ENCODE assay signal across 1 cellular context in the genomic region with DNA sequence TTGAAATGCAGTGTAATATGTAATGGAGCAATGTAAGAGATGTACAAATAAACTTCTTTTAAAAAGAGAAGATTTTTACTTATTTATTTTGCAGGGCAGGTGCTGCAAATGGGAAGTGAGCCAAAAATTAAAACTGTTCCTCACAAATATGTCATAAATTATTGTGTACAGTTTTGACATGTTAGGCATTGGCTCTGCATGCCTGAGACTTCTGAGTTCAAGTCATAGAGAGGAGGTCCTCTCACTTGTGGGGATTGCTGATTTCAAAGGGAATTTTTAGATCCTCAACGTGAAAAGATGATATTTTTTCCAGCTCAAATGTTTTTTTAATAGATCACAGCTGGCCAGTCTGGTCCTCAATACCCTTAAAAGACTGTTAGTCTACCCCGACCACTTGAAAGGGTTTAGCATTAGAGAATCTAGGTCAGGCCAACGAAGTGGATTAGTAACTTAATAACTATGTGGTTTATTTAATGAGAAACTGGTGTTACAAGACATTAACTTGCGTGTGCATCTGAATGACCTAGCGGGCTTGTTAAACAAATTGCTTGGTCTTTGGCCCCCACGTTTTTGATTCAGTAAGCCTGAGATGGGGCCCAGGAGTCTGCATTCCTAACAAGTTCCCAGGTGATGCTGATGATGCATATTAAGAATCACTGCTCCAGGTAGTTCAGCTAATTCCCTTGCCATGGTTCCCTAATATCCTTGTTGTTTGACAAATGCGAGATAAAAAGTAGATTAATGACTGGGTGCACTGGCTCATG.
TF ChIP-seq lines count a peak whose summit lies in the region.

No MANE protein-coding gene starts in this region.

TF ChIP-seq in GM12878, 131 proteins besides CTCF, POLR2A, EP300 and RAD21:
- peak; percentile 68 for TF ChIP-seq IKZF1 (conservative IDR thresholded peaks at IDR 0.05)
- peak; percentile 81 for TF ChIP-seq DPF2 (IDR thresholded peaks at IDR 0.05)
- peak; percentile 98 for TF ChIP-seq MTA2 (IDR thresholded peaks at IDR 0.05; ENCODE audit: low read depth)
- TF ChIP-seq, protein P1, sequence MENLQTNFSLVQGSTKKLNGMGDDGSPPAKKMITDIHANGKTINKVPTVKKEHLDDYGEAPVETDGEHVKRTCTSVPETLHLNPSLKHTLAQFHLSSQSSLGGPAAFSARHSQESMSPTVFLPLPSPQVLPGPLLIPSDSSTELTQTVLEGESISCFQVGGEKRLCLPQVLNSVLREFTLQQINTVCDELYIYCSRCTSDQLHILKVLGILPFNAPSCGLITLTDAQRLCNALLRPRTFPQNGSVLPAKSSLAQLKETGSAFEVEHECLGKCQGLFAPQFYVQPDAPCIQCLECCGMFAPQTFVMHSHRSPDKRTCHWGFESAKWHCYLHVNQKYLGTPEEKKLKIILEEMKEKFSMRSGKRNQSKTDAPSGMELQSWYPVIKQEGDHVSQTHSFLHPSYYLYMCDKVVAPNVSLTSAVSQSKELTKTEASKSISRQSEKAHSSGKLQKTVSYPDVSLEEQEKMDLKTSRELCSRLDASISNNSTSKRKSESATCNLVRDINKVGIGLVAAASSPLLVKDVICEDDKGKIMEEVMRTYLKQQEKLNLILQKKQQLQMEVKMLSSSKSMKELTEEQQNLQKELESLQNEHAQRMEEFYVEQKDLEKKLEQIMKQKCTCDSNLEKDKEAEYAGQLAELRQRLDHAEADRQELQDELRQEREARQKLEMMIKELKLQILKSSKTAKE (IDR thresholded peaks at IDR 0.05; ENCODE audit: low read depth, poor library complexity, severe bottlenecking), result peak; percentile 46
- TF ChIP-seq NR2F1 (conservative IDR thresholded peaks at IDR 0.05), result peak; percentile 88
- peak; percentile 78 for TF ChIP-seq ZNF217 (IDR thresholded peaks at IDR 0.05)
- TF ChIP-seq, protein P2, sequence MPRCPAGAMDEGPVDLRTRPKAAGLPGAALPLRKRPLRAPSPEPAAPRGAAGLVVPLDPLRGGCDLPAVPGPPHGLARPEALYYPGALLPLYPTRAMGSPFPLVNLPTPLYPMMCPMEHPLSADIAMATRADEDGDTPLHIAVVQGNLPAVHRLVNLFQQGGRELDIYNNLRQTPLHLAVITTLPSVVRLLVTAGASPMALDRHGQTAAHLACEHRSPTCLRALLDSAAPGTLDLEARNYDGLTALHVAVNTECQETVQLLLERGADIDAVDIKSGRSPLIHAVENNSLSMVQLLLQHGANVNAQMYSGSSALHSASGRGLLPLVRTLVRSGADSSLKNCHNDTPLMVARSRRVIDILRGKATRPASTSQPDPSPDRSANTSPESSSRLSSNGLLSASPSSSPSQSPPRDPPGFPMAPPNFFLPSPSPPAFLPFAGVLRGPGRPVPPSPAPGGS (IDR thresholded peaks at IDR 0.05; ENCODE audit: borderline replicate concordance, insufficient read depth, low read depth, low read length, poor library complexity, severe bottlenecking), result no peak
- TF ChIP-seq RB1 (IDR thresholded peaks at IDR 0.05; ENCODE audit: borderline replicate concordance), result 0 out of 2 replicates have a peak, but pooled peaks have one; percentile 38
- peak; percentile 34; the same call in 1 of the 2 replicates for TF ChIP-seq NBN (IDR thresholded peaks at IDR 0.05)
- TF ChIP-seq GABPA (IDR thresholded peaks at IDR 0.05; ENCODE audit: low read depth), result no peak
- TF ChIP-seq IKZF2 (IDR thresholded peaks at IDR 0.05), result peak in 1 of 2 experiments; percentile 17; a peak in 1 of 4 replicates
- TF ChIP-seq MEF2B (IDR thresholded peaks at IDR 0.05; ENCODE audit: partially characterized antibody, poor library complexity, severe bottlenecking), result no peak
- 0 out of 2 replicates have a peak, but pooled peaks have one; percentile 1 for TF ChIP-seq BMI1 (IDR thresholded peaks at IDR 0.05; ENCODE audit: borderline replicate concordance)
- no peak for TF ChIP-seq SPI1 (IDR thresholded peaks at IDR 0.05; ENCODE audit: borderline replicate concordance, insufficient read depth, low read depth, low read length)
- TF ChIP-seq, protein P3, sequence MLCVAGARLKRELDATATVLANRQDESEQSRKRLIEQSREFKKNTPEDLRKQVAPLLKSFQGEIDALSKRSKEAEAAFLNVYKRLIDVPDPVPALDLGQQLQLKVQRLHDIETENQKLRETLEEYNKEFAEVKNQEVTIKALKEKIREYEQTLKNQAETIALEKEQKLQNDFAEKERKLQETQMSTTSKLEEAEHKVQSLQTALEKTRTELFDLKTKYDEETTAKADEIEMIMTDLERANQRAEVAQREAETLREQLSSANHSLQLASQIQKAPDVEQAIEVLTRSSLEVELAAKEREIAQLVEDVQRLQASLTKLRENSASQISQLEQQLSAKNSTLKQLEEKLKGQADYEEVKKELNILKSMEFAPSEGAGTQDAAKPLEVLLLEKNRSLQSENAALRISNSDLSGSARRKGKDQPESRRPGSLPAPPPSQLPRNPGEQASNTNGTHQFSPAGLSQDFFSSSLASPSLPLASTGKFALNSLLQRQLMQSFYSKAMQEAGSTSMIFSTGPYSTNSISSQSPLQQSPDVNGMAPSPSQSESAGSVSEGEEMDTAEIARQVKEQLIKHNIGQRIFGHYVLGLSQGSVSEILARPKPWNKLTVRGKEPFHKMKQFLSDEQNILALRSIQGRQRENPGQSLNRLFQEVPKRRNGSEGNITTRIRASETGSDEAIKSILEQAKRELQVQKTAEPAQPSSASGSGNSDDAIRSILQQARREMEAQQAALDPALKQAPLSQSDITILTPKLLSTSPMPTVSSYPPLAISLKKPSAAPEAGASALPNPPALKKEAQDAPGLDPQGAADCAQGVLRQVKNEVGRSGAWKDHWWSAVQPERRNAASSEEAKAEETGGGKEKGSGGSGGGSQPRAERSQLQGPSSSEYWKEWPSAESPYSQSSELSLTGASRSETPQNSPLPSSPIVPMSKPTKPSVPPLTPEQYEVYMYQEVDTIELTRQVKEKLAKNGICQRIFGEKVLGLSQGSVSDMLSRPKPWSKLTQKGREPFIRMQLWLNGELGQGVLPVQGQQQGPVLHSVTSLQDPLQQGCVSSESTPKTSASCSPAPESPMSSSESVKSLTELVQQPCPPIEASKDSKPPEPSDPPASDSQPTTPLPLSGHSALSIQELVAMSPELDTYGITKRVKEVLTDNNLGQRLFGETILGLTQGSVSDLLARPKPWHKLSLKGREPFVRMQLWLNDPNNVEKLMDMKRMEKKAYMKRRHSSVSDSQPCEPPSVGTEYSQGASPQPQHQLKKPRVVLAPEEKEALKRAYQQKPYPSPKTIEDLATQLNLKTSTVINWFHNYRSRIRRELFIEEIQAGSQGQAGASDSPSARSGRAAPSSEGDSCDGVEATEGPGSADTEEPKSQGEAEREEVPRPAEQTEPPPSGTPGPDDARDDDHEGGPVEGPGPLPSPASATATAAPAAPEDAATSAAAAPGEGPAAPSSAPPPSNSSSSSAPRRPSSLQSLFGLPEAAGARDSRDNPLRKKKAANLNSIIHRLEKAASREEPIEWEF (IDR thresholded peaks at IDR 0.05; ENCODE audit: insufficient replicate concordance, low read depth, low read length), result no peak
- TF ChIP-seq, protein P4, sequence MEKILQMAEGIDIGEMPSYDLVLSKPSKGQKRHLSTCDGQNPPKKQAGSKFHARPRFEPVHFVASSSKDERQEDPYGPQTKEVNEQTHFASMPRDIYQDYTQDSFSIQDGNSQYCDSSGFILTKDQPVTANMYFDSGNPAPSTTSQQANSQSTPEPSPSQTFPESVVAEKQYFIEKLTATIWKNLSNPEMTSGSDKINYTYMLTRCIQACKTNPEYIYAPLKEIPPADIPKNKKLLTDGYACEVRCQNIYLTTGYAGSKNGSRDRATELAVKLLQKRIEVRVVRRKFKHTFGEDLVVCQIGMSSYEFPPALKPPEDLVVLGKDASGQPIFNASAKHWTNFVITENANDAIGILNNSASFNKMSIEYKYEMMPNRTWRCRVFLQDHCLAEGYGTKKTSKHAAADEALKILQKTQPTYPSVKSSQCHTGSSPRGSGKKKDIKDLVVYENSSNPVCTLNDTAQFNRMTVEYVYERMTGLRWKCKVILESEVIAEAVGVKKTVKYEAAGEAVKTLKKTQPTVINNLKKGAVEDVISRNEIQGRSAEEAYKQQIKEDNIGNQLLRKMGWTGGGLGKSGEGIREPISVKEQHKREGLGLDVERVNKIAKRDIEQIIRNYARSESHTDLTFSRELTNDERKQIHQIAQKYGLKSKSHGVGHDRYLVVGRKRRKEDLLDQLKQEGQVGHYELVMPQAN (conservative IDR thresholded peaks at IDR 0.05), result peak; percentile 21; the same call in 1 of the 2 replicates
- TF ChIP-seq ATF7 (IDR thresholded peaks at IDR 0.05; ENCODE audit: low read depth), result peak; percentile 60
- TF ChIP-seq BCL11A (IDR thresholded peaks at IDR 0.05; ENCODE audit: low read depth, low read length), result peak; percentile 80
- TF ChIP-seq, protein P5, sequence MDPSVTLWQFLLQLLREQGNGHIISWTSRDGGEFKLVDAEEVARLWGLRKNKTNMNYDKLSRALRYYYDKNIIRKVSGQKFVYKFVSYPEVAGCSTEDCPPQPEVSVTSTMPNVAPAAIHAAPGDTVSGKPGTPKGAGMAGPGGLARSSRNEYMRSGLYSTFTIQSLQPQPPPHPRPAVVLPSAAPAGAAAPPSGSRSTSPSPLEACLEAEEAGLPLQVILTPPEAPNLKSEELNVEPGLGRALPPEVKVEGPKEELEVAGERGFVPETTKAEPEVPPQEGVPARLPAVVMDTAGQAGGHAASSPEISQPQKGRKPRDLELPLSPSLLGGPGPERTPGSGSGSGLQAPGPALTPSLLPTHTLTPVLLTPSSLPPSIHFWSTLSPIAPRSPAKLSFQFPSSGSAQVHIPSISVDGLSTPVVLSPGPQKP (IDR thresholded peaks at IDR 0.05; ENCODE audit: low read depth, low read length), result no peak
- peak; percentile 41 to 68; a peak in 2 of 4 replicates for TF ChIP-seq BHLHE40 (IDR thresholded peaks at IDR 0.05; ENCODE audit: borderline replicate concordance in 1 of 2, low read depth in 2 of 2, low read length in 1 of 2)
- 0 out of 2 replicates have a peak, but pooled peaks have one; percentile 36 for TF ChIP-seq MYB (IDR thresholded peaks at IDR 0.05; ENCODE audit: borderline replicate concordance, low read depth, low read length)
- peak; percentile 24; the same call in 1 of the 2 replicates for TF ChIP-seq BACH1 (IDR thresholded peaks at IDR 0.05; ENCODE audit: borderline replicate concordance)
- TF ChIP-seq, protein P6, sequence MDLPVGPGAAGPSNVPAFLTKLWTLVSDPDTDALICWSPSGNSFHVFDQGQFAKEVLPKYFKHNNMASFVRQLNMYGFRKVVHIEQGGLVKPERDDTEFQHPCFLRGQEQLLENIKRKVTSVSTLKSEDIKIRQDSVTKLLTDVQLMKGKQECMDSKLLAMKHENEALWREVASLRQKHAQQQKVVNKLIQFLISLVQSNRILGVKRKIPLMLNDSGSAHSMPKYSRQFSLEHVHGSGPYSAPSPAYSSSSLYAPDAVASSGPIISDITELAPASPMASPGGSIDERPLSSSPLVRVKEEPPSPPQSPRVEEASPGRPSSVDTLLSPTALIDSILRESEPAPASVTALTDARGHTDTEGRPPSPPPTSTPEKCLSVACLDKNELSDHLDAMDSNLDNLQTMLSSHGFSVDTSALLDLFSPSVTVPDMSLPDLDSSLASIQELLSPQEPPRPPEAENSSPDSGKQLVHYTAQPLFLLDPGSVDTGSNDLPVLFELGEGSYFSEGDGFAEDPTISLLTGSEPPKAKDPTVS (IDR thresholded peaks at IDR 0.05; ENCODE audit: low read depth, low read length), result no peak
- no peak for TF ChIP-seq IRF4 (IDR thresholded peaks at IDR 0.05; ENCODE audit: low read depth, low read length)
- TF ChIP-seq, protein P7, sequence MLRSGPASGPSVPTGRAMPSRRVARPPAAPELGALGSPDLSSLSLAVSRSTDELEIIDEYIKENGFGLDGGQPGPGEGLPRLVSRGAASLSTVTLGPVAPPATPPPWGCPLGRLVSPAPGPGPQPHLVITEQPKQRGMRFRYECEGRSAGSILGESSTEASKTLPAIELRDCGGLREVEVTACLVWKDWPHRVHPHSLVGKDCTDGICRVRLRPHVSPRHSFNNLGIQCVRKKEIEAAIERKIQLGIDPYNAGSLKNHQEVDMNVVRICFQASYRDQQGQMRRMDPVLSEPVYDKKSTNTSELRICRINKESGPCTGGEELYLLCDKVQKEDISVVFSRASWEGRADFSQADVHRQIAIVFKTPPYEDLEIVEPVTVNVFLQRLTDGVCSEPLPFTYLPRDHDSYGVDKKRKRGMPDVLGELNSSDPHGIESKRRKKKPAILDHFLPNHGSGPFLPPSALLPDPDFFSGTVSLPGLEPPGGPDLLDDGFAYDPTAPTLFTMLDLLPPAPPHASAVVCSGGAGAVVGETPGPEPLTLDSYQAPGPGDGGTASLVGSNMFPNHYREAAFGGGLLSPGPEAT (IDR thresholded peaks at IDR 0.05; ENCODE audit: low read depth), result 0 out of 2 replicates have a peak, but pooled peaks have one; percentile 18
